ENCODE assay signal across 17 cellular contexts in the genomic region with DNA sequence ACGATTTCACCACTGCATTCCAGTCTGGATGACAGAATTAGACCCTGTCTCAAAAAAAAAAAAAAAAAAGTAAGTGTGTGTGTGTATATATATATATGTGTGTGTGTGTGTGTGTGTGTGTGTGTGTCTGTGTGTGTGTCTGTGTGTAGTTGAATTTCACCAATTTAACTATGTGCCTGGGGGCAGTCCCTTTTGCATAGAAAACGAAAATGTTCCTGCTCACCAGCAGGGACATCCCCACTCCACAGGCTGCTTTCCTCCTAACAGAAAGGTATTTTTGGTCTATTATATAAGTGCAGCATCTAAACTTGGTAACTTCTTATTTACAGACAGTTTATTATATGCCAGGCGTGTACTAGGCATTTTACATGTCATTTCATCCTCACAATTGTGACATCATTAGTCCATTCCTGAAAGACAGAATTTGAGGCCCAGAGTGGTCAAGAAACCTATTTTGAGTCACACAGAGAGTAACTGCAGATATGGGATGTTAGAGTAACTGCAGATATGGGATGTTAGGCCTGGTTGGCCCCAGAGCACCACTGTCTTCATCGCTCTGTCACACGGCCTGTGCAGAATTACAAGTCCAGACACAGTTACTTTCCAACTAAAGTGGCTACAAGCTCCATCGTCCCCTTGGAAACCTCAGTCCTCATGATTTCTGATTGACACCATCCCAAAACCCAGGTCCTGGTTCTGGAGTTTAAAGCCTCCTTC.
"Had no signal": no experiment of that assay in that cellular context is flagged by ENCODE, and none has a peak within 500 bp of the region (broad histone marks: within the 10 kb centered on the region; RNA-seq: fewer than 3 reads in every experiment).

No MANE protein-coding gene starts in this region.

- H3K36me3 ChIP-seq: breast epithelium, esophagus squamous epithelium, gastrocnemius medialis, left ventricle myocardium inferior, neural progenitor cell, transverse colon, uterus had no signal

- H3K4me1 Mint-ChIP-seq: central memory CD8-positive, alpha-beta T cell; naive thymus-derived CD8-positive, alpha-beta T cell; neural progenitor cell had no signal

- H3K27ac Mint-ChIP-seq: activated naive CD8-positive, alpha-beta T cell; activated T-cell treated with anti-CD3 and anti-CD28 coated beads, Interleukin-2, amount 50 U/mL, for 72 hours; effector memory CD8-positive, alpha-beta T cell; naive thymus-derived CD8-positive, alpha-beta T cell; neural progenitor cell had no signal

- H3K4me3 Mint-ChIP-seq: activated naive CD8-positive, alpha-beta T cell; activated T-cell treated with anti-CD3 and anti-CD28 coated beads, Interleukin-2, amount 50 U/mL, for 72 hours; central memory CD8-positive, alpha-beta T cell; effector memory CD8-positive, alpha-beta T cell; naive thymus-derived CD8-positive, alpha-beta T cell; neural progenitor cell had no signal

- H3K4me2 ChIP-seq: neural progenitor cell had no signal

- DNase-seq: activated effector memory CD4-positive, alpha-beta T cell treated with anti-CD3 and anti-CD28 coated beads, Interleukin-2, amount 50 U/mL, for 16 hours; activated T-cell treated with anti-CD3 and anti-CD28 coated beads, Interleukin-2, amount 50 U/mL, for 72 hours; amniotic stem cell; effector memory CD8-positive, alpha-beta T cell; esophagus squamous epithelium; gastrocnemius medialis; hypothalamus; left ventricle myocardium inferior; naive thymus-derived CD8-positive, alpha-beta T cell; retina; transverse colon; uterus had no signal

- H3K27ac ChIP-seq: breast epithelium, esophagus squamous epithelium, gastrocnemius medialis, left ventricle myocardium inferior, neural progenitor cell, transverse colon, uterus had no signal

- H3K4me1 ChIP-seq: breast epithelium, esophagus squamous epithelium, gastrocnemius medialis, left ventricle myocardium inferior, neural progenitor cell, transverse colon, uterus had no signal

- FAIRE-seq: colon had no signal

- H2AFZ ChIP-seq: neural progenitor cell had no signal

- H3K9me3 Mint-ChIP-seq: activated T-cell treated with anti-CD3 and anti-CD28 coated beads, Interleukin-2, amount 50 U/mL, for 72 hours; central memory CD8-positive, alpha-beta T cell; effector memory CD8-positive, alpha-beta T cell; naive thymus-derived CD8-positive, alpha-beta T cell had no signal

- ATAC-seq: effector memory CD8-positive, alpha-beta T cell; gastrocnemius medialis; naive thymus-derived CD8-positive, alpha-beta T cell had no signal

- H3K36me3 Mint-ChIP-seq: activated naive CD8-positive, alpha-beta T cell; naive thymus-derived CD8-positive, alpha-beta T cell; neural progenitor cell had no signal

- H3K9ac ChIP-seq: neural progenitor cell had no signal

- H3K9me3 ChIP-seq: breast epithelium, esophagus squamous epithelium, gastrocnemius medialis, transverse colon, uterus had no signal

- H3K4me3 ChIP-seq: breast epithelium, esophagus squamous epithelium, gastrocnemius medialis, left ventricle myocardium inferior, neural progenitor cell, transverse colon, uterus had no signal

- H3K27me3 ChIP-seq: breast epithelium, esophagus squamous epithelium, gastrocnemius medialis, neural progenitor cell, uterus had no signal

- H3K27me3 Mint-ChIP-seq: activated naive CD8-positive, alpha-beta T cell; central memory CD8-positive, alpha-beta T cell had no signal
